ENCODE assay signal across 1 cellular context in genomic region chr6:134195164-134195906, GRCh38.
A peak's percentile ranks its signal among the peaks of the same experiment; 100 is the strongest.
TF ChIP-seq lines count a peak whose summit lies in the region.

No MANE protein-coding gene starts in this region.

TF ChIP-seq in K562, 482 proteins besides CTCF, POLR2A, EP300 and RAD21 (continued from another document and continues in another):
- no peak for TF ChIP-seq THAP7 (CRISPR knock-in tag; IDR thresholded peaks at IDR 0.05)
- TF ChIP-seq COPS2 (conservative IDR thresholded peaks at IDR 0.05) = no peak
- TF ChIP-seq PML (IDR thresholded peaks at IDR 0.05; ENCODE audit: low read length) = peak; percentile 93
- TF ChIP-seq ETV6 (IDR thresholded peaks at IDR 0.05; ENCODE audit: borderline replicate concordance in 1 of 2, low read depth in 2 of 2, low read length in 1 of 2) = peak in 1 of 2 experiments; percentile 41; a peak in 1 of 4 replicates
- no peak for TF ChIP-seq ETV6 (CRISPR knock-in tag; IDR thresholded peaks at IDR 0.05; ENCODE audit: borderline replicate concordance)
- TF ChIP-seq ZNF140 (CRISPR knock-in tag; IDR thresholded peaks at IDR 0.05) = no peak
- no peak for TF ChIP-seq ZNF695 (CRISPR knock-in tag; IDR thresholded peaks at IDR 0.05)
- no peak for TF ChIP-seq ZNF79 (CRISPR knock-in tag; IDR thresholded peaks at IDR 0.05; ENCODE audit: low read depth)
- TF ChIP-seq HMBOX1 (IDR thresholded peaks at IDR 0.05) = peak; percentile 87
- peak; percentile 85 for TF ChIP-seq MAFF (IDR thresholded peaks at IDR 0.05; ENCODE audit: low read length)
- peak; percentile 95 for TF ChIP-seq NFE2 (IDR thresholded peaks at IDR 0.05; ENCODE audit: low read depth)
- TF ChIP-seq NBN (IDR thresholded peaks at IDR 0.05; ENCODE audit: low read depth) = peak; percentile 83
- no peak for TF ChIP-seq SP1 (CRISPR knock-in tag; IDR thresholded peaks at IDR 0.05)
- TF ChIP-seq NONO (IDR thresholded peaks at IDR 0.05; ENCODE audit: low read depth in 2 of 2, low read length in 1 of 2) = no peak
- TF ChIP-seq L3MBTL2 (IDR thresholded peaks at IDR 0.05) = peak; percentile 61; the same call in 1 of the 2 replicates
- 0 out of 2 replicates have a peak, but pooled peaks have one; percentile 26 for TF ChIP-seq KHSRP (IDR thresholded peaks at IDR 0.05)
- TF ChIP-seq CBX1 (IDR thresholded peaks at IDR 0.05; ENCODE audit: low read depth) = no peak
- peak; percentile 86 for TF ChIP-seq MTA2 (IDR thresholded peaks at IDR 0.05; ENCODE audit: low read depth)
- no peak for TF ChIP-seq ZNF586 (CRISPR knock-in tag; conservative IDR thresholded peaks at IDR 0.05)
- peak; percentile 51; the same call in 1 of the 2 replicates for TF ChIP-seq CC2D1A (IDR thresholded peaks at IDR 0.05)
- no peak for TF ChIP-seq KAT8 (IDR thresholded peaks at IDR 0.05; ENCODE audit: low read depth)
- TF ChIP-seq ZNF239 (CRISPR knock-in tag; IDR thresholded peaks at IDR 0.05) = no peak
- no peak; the same call in 1 of the 2 replicates for TF ChIP-seq CREB3 (tag; conservative IDR thresholded peaks at IDR 0.05; ENCODE audit: low read depth)
- TF ChIP-seq IRF2 (CRISPR knock-in tag; IDR thresholded peaks at IDR 0.05) = no peak
- 0 out of 2 replicates have a peak, but pooled peaks have one; percentile 15 for TF ChIP-seq HSF4 (CRISPR knock-in tag; IDR thresholded peaks at IDR 0.05; ENCODE audit: borderline replicate concordance)
- TF ChIP-seq ATF1 (CRISPR knock-in tag; IDR thresholded peaks at IDR 0.05) = no peak
- TF ChIP-seq ATF1 (tag; IDR thresholded peaks at IDR 0.05) = peak; percentile 53
- TF ChIP-seq TBL1XR1 (IDR thresholded peaks at IDR 0.05; ENCODE audit: low read length in 2 of 2) = peak; percentile 52 to 98; a peak in 3 of 4 replicates
- TF ChIP-seq CBFA2T2 (conservative IDR thresholded peaks at IDR 0.05) = peak; percentile 86
- peak in 1 of 2 experiments; percentile 68; a peak in 2 of 4 replicates for TF ChIP-seq ZMIZ1 (IDR thresholded peaks at IDR 0.05; ENCODE audit: low read depth in 2 of 2, low read length in 2 of 2)
- peak; percentile 47; the same call in 1 of the 2 replicates for TF ChIP-seq CTBP1 (IDR thresholded peaks at IDR 0.05; ENCODE audit: borderline replicate concordance)
- peak; percentile 93 for TF ChIP-seq CBFA2T3 (IDR thresholded peaks at IDR 0.05)
- 0 out of 2 replicates have a peak, but pooled peaks have one; percentile 22 for TF ChIP-seq BCOR (IDR thresholded peaks at IDR 0.05)
- no peak for TF ChIP-seq ZFP1 (CRISPR knock-in tag; IDR thresholded peaks at IDR 0.05)
- no peak for TF ChIP-seq RERE (CRISPR knock-in tag; IDR thresholded peaks at IDR 0.05; ENCODE audit: borderline replicate concordance)
- TF ChIP-seq EWSR1 (IDR thresholded peaks at IDR 0.05; ENCODE audit: borderline replicate concordance, low read depth, partially characterized antibody) = no peak
- TF ChIP-seq, protein P1, sequence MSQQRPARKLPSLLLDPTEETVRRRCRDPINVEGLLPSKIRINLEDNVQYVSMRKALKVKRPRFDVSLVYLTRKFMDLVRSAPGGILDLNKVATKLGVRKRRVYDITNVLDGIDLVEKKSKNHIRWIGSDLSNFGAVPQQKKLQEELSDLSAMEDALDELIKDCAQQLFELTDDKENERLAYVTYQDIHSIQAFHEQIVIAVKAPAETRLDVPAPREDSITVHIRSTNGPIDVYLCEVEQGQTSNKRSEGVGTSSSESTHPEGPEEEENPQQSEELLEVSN (IDR thresholded peaks at IDR 0.05; ENCODE audit: borderline replicate concordance in 1 of 2, extremely low read depth in 1 of 2, insufficient read depth in 1 of 2, insufficient read length in 1 of 2, low read depth in 1 of 2, low read length in 1 of 2, poor library complexity in 1 of 2, severe bottlenecking in 1 of 2) = no peak
- TF ChIP-seq ZNF212 (CRISPR knock-in tag; IDR thresholded peaks at IDR 0.05) = no peak
- no peak for TF ChIP-seq ZKSCAN3 (CRISPR knock-in tag; IDR thresholded peaks at IDR 0.05)
- TF ChIP-seq SMARCE1 (IDR thresholded peaks at IDR 0.05) = peak; percentile 95
- no peak for TF ChIP-seq KLF13 (tag; IDR thresholded peaks at IDR 0.05; ENCODE audit: borderline replicate concordance, low read depth)
- no peak for TF ChIP-seq NR0B1 (IDR thresholded peaks at IDR 0.05; ENCODE audit: partially characterized antibody)
- TF ChIP-seq ZNF316 (IDR thresholded peaks at IDR 0.05) = peak; percentile 84
